ENCODE assay signal across 16 cellular contexts in genomic region chr7:54615545-54615944, GRCh38.
"Had no signal": no experiment of that assay in that cellular context is flagged by ENCODE, and none has a peak within 500 bp of the region (broad histone marks: within the 10 kb centered on the region; RNA-seq: fewer than 3 reads in every experiment).

No MANE protein-coding gene starts in this region.

- H3K4me3 ChIP-seq: colonic mucosa, esophagus squamous epithelium, tibial nerve, vagina had no signal

- H3K4me3 Mint-ChIP-seq: activated naive CD4-positive, alpha-beta T cell treated with anti-CD3 and anti-CD28 coated beads for 36 hours; activated naive CD8-positive, alpha-beta T cell treated with anti-CD3 and anti-CD28 coated beads, Interleukin-2, amount 50 U/mL, for 24 hours; naive B cell had no signal

- H3K27ac Mint-ChIP-seq: activated naive CD4-positive, alpha-beta T cell treated with anti-CD3 and anti-CD28 coated beads for 36 hours; activated naive CD8-positive, alpha-beta T cell treated with anti-CD3 and anti-CD28 coated beads, Interleukin-2, amount 50 U/mL, for 24 hours; activated T-helper 2 cell treated with anti-CD3 and anti-CD28 coated beads, Interferon-gamma antibody, Interleukin-2, Interleukin-4, amounts not matched to agents 10 μg/mL and 5 μg/mL and 100 μg/mL, durations not matched to agents 14 hours and 24 hours and 36 hours; naive B cell had no signal

- H3K36me3 Mint-ChIP-seq: naive B cell had no signal

- DNase-seq: activated naive CD4-positive, alpha-beta T cell treated with anti-CD3 and anti-CD28 coated beads for 36 hours; activated naive CD8-positive, alpha-beta T cell treated with anti-CD3 and anti-CD28 coated beads, Interleukin-2, amount 50 U/mL, for 24 hours; aorta; central memory CD4-positive, alpha-beta T cell; colonic mucosa; esophagus squamous epithelium; foreskin melanocyte; head of caudate nucleus; naive B cell; stimulated activated CD4-positive, alpha-beta T cell treated with anti-CD3 and anti-CD28 coated beads, Interleukin-4, amount 100 ng/mL, for 1 hour; stimulated activated naive CD4-positive, alpha-beta T cell had no signal

- ATAC-seq: activated CD4-positive, CD25-positive, alpha-beta regulatory T cell treated with anti-CD3 and anti-CD28 coated beads, Interleukin-2, amount 50 U/mL, for 24 hours; activated naive CD8-positive, alpha-beta T cell treated with anti-CD3 and anti-CD28 coated beads, Interleukin-2, amount 50 U/mL, for 24 hours; left lobe of liver had no signal

- H3K4me1 Mint-ChIP-seq: activated naive CD8-positive, alpha-beta T cell treated with anti-CD3 and anti-CD28 coated beads, Interleukin-2, amount 50 U/mL, for 24 hours; naive B cell had no signal
